In genomic region chr2:85913854-85914524, GRCh38 we compare ENCODE assay signal across 1 cellular context.
A peak's percentile ranks its signal among the peaks of the same experiment; 100 is the strongest.
TF ChIP-seq lines count a peak whose summit lies in the region.

No MANE protein-coding gene starts in this region.

TF ChIP-seq in A549, 52 proteins besides CTCF, POLR2A, EP300 and RAD21:
- TF ChIP-seq FOSL2 (IDR thresholded peaks at IDR 0.05): no peak
- peak; percentile 61 for TF ChIP-seq FOSL2 (CRISPR knock-in tag; IDR thresholded peaks at IDR 0.05)
- no peak for TF ChIP-seq NFE2L2 (conservative IDR thresholded peaks at IDR 0.05; ENCODE audit: low read length)
TF ChIP-seq in A549: peak in this region for 1.
